ENCODE assay signal across 22 cellular contexts in genomic region chr12:124011435-124012124, GRCh38. TPM values are rescaled to one million over a fixed set of nuclear protein-coding genes. Genes with fewer than 3 reads are reported as not detected.
DNase-seq lines count a peak whose midpoint lies in the region; ATAC-seq, FAIRE-seq and TF ChIP-seq lines count a peak whose summit lies in the region.
"Had no signal": no experiment of that assay in that cellular context is flagged by ENCODE, and none has a peak within 500 bp of the region (broad histone marks: within the 10 kb centered on the region; RNA-seq: fewer than 3 reads in every experiment).

No MANE protein-coding gene starts in this region.

- FAIRE-seq in HepG2 (lab: Jason Lieb, UNC), result no peak
- FAIRE-seq: A549, D721Med, G401.6, GM12891, GM19239 had no signal

- H3K79me2 ChIP-seq in HepG2 (ENCODE audit: insufficient read depth, low read length), result peaks cover 2% of the 10 kb centered on the region

- in situ Hi-C loops in HepG2 (cut with HindIII; ENCODE audit: extremely low pct_ligation_motif_present, low pct_unique_long_range_greater_than_20kb), result no loop called here

- H3K27ac ChIP-seq in liver (ENCODE audit: low read depth in 1 of 2, low read length in 2 of 2), result no peak overlapping the region
- no peak overlapping the region for H3K27ac ChIP-seq in HepG2 (ENCODE audit: extremely low read length, insufficient read depth, low read length)
- H3K27ac ChIP-seq in coronary artery, result no peak overlapping the region
- H3K27ac ChIP-seq: 22Rv1; A549; BLaER1 treated with 17β-estradiol and CSF1 and Interleukin-3, amounts not matched to agents 10 nM and 100 nM; C4-2B had no signal

- H3K9ac ChIP-seq in liver (ENCODE audit: low read depth in 1 of 2, low read length in 2 of 2), result no peak overlapping the region
- H3K9ac ChIP-seq in HepG2 (ENCODE audit: insufficient read depth, low read depth, low read length), result no peak overlapping the region
- H3K9ac ChIP-seq: BLaER1 treated with 17β-estradiol and CSF1 and Interleukin-3, amounts not matched to agents 10 nM and 100 nM had no signal

- TF ChIP-seq RAD21 in liver (IDR thresholded peaks at IDR 0.05) (peak in 1 of 2 donors; percentile 8), HepG2 (CRISPR knock-in tag; IDR thresholded peaks at IDR 0.05) (no peak)

- H3K4me1 ChIP-seq in liver (ENCODE audit: control insufficient read depth in 4 of 4, insufficient read depth in 4 of 4, low read length in 3 of 4) (peaks cover 0 to 24% (median 18%) of the 10 kb centered on the region in 4 donors), HepG2 (ENCODE audit: insufficient read depth, low read length) (no peaks in the 10 kb centered on the region)
- H3K4me1 ChIP-seq: A549, Caco-2 had no signal

- DNase-seq in HepG2 (ENCODE audit: low spot score), result no peak
- DNase-seq in coronary artery (ENCODE audit: low spot score), result peak; percentile 54
- DNase-seq in left lobe of liver (ENCODE audit: low spot score), result peak; percentile 58
- no peak for DNase-seq in SIG-M5 treated with dmso at 0.1 percent for 504 hours (lab: John Stamatoyannopoulos, UW; ENCODE audit: unreplicated experiment)
- DNase-seq: AML-193; Caco-2; Calu3; CD4-positive, alpha-beta T cell; CD8-positive, alpha-beta T cell; DMS79 treated with DMSO at 0.1 percent for 48 hours; GF-D8 had no signal

- POLR2A ChIA-PET in HepG2 (lab: Yijun Ruan, JAX), result no interaction called here

- H3K9me3 ChIP-seq in liver (ENCODE audit: control insufficient read depth in 4 of 4, low read length in 3 of 4) (no peaks in the 10 kb centered on the region), HepG2 (ENCODE audit: low read length) (no peaks in the 10 kb centered on the region)
- H3K9me3 ChIP-seq: A549; BLaER1 treated with 17β-estradiol and CSF1 and Interleukin-3, amounts not matched to agents 10 nM and 100 nM; Caco-2 had no signal

- no peak overlapping the region for H3K4me2 ChIP-seq in HepG2 (ENCODE audit: low read depth, low read length)
- H3K4me2 ChIP-seq: A549; BLaER1 treated with 17β-estradiol and CSF1 and Interleukin-3, amounts not matched to agents 10 nM and 100 nM had no signal

- CTCF ChIA-PET in HepG2 (lab: Yijun Ruan, JAX; ENCODE audit: low intra/inter-chr PET ratio, low total read pairs), result no interaction called here

- H3K4me3 ChIP-seq in liver (ENCODE audit: low read depth in 1 of 3, low read length in 3 of 3), result no peak overlapping the region
- no peak overlapping the region for H3K4me3 ChIP-seq in HepG2 (replicated peaks in 1 of 3; ENCODE audit: insufficient read depth in 1 of 3, low read depth in 2 of 3, low read length in 3 of 3)
- no peak overlapping the region for H3K4me3 ChIP-seq in coronary artery
- H3K4me3 ChIP-seq: A549; BLaER1 treated with 17β-estradiol and CSF1 and Interleukin-3, amounts not matched to agents 10 nM and 100 nM had no signal

- intact Hi-C loops in HepG2 (cut with micrococcal nuclease; ENCODE audit: unreplicated experiment), result no loop called here

- H3K27me3 ChIP-seq in liver (ENCODE audit: control insufficient read depth in 4 of 4, insufficient read depth in 4 of 4, low read length in 3 of 4) (no peaks in the 10 kb centered on the region), HepG2 (ENCODE audit: control insufficient read depth in 1 of 2, insufficient read depth in 2 of 2, low read length in 2 of 2) (no peaks in the 10 kb centered on the region)
- H3K27me3 ChIP-seq: BLaER1 treated with 17β-estradiol and CSF1 and Interleukin-3, amounts not matched to agents 10 nM and 100 nM had no signal

- H2AFZ ChIP-seq in HepG2 (ENCODE audit: low read length), result no peak overlapping the region

- H4K20me1 ChIP-seq in HepG2 (ENCODE audit: insufficient read depth, low read length), result peaks cover 5% of the 10 kb centered on the region; the same call in 1 of the 2 replicates

- ATAC-seq in HepG2 (no peak), left lobe of liver (peak; percentile 73), GM19023 (IDR thresholded peaks at IDR 0.05; ENCODE audit: unreplicated experiment) (no peak), HG03432 (IDR thresholded peaks at IDR 0.05; ENCODE audit: unreplicated experiment) (no peak)
- ATAC-seq: A549; CD8-positive, alpha-beta T cell had no signal

- H3K36me3 ChIP-seq in liver (ENCODE audit: control insufficient read depth in 4 of 4, insufficient read depth in 3 of 4, low read depth in 1 of 4, low read length in 3 of 4), result peaks cover 5 to 15% (median 11%) of the 10 kb centered on the region in 4 donors
- H3K36me3 ChIP-seq in HepG2 (replicated peaks in 1 of 2; ENCODE audit: control insufficient read depth in 1 of 2, insufficient read depth in 2 of 2, low read length in 2 of 2), result peaks cover 14 to 58% of the 10 kb centered on the region in 2 experiments; a peak in 4 of 5 replicates

- BruUV-seq in HepG2 (replicated peaks; lab: Mats Ljungman, UMichigan), result no TSS peak

- TF ChIP-seq CTCF in liver (IDR thresholded peaks at IDR 0.05; ENCODE audit: low read depth, low read length, missing input control) (no peak), HepG2 (CRISPR knock-in tag; IDR thresholded peaks at IDR 0.05) (no peak), coronary artery (IDR thresholded peaks at IDR 0.05) (no peak)

- TF ChIP-seq EP300 in HepG2 (IDR thresholded peaks at IDR 0.05; ENCODE audit: low read depth in 2 of 2, low read length in 2 of 2) (no peak), HepG2 (CRISPR knock-in tag; IDR thresholded peaks at IDR 0.05; ENCODE audit: borderline replicate concordance) (no peak)

- WGBS in liver, result 42% methylated on average over 8 of the region's 8 CpGs
- WGBS in HepG2 (ENCODE audit: low lambda C conversion rate), result 86% methylated on average over 8 of the region's 8 CpGs

- no peak for TF ChIP-seq POLR2A in HepG2 (IDR thresholded peaks at IDR 0.05; ENCODE audit: insufficient read depth in 1 of 2, low read depth in 2 of 2, low read length in 2 of 2)

TF ChIP-seq in liver, 16 proteins besides CTCF, POLR2A, EP300 and RAD21 (continues in another document):
- TF ChIP-seq HNF4A (conservative IDR thresholded peaks at IDR 0.05), result peak; percentile 51 to 57
- TF ChIP-seq FOXA1 (IDR thresholded peaks at IDR 0.05), result no peak
- TF ChIP-seq EGR1 (IDR thresholded peaks at IDR 0.05; ENCODE audit: low read depth in 2 of 2), result no peak
- TF ChIP-seq SP1 (IDR thresholded peaks at IDR 0.05), result peak; percentile 46

TF ChIP-seq in HepG2, 621 proteins besides CTCF, POLR2A, EP300 and RAD21 (continues in another document):
- no peak for TF ChIP-seq ATM (IDR thresholded peaks at IDR 0.05; ENCODE audit: borderline replicate concordance)
- no peak for TF ChIP-seq HOXA9 (CRISPR knock-in tag; IDR thresholded peaks at IDR 0.05; ENCODE audit: borderline replicate concordance)

RNA-seq across cellular contexts. Expression of gene ZNF664, which starts 38.6 kb away (rescaled TPM):
- 10 to 100 TPM; 25.7 to 40.3 TPM for total RNA-seq in liver
- 10 to 100 TPM in 1 of 2 donors, 1 to 10 TPM in 1; 7.2 to 33.5 TPM for polyA plus RNA-seq in liver
- total RNA-seq in HepG2 (2016; rRNA removed; fragmentation: Illumina TruSeq; extraction: Trizol), result 56.5 and 109 TPM in 2 replicates
- total RNA-seq in HepG2 (2016; cell fraction: cytosol; rRNA removed; fragmentation: Illumina TruSeq; extraction: Trizol; ENCODE audit: low read depth), result 17.1 and 19.6 TPM in 2 replicates
- total RNA-seq in HepG2 (2016; cell fraction: insoluble cytoplasmic fraction; rRNA removed; fragmentation: Illumina TruSeq; extraction: Trizol), result 63.9 and 99.8 TPM in 2 replicates
- total RNA-seq in HepG2 (2016; cell fraction: membrane; rRNA removed; fragmentation: Illumina TruSeq; extraction: Trizol), result 84.3 and 86.0 TPM in 2 replicates
- total RNA-seq in HepG2 (2016; cell fraction: nucleus; rRNA removed; fragmentation: Illumina TruSeq; extraction: Trizol), result 64.5 and 64.7 TPM in 2 replicates
- polyA plus RNA-seq in HepG2 (2011; rRNA removed), result 43.9 and 46.1 TPM in 2 replicates
- polyA plus RNA-seq in HepG2 (2011; cell fraction: cytosol; rRNA removed), result 25.5 and 35.4 TPM in 2 replicates
- polyA plus RNA-seq in HepG2 (2011; cell fraction: nucleus; rRNA removed), result 44.8 and 58.7 TPM in 2 replicates
- polyA plus RNA-seq in HepG2 (2012), result 43.4 and 52.1 TPM in 2 replicates
- 20.6 and 23.0 TPM in 2 replicates for polyA plus RNA-seq in HepG2 (2016; cell fraction: cytosol; fragmentation: Illumina TruSeq; extraction: Trizol; ENCODE audit: low read depth)
- polyA plus RNA-seq in HepG2 (2016; cell fraction: insoluble cytoplasmic fraction; fragmentation: Illumina TruSeq; extraction: Trizol; ENCODE audit: low read depth), result 101 and 102 TPM in 2 replicates
- 67.1 and 72.2 TPM in 2 replicates for polyA plus RNA-seq in HepG2 (2016; cell fraction: membrane; fragmentation: Illumina TruSeq; extraction: Trizol; ENCODE audit: low read depth)
- polyA plus RNA-seq in HepG2 (2016; cell fraction: nucleus; fragmentation: Illumina TruSeq; extraction: Trizol; ENCODE audit: insufficient read depth, low read depth), result 80.2 and 81.9 TPM in 2 replicates
- 36.2 and 75.5 TPM in 2 replicates for polyA minus RNA-seq in HepG2 (2011; rRNA and poly(A)+ RNA removed; ENCODE audit: low replicate concordance)
- 24.4 and 29.4 TPM in 2 replicates for polyA minus RNA-seq in HepG2 (2011; cell fraction: cytosol; rRNA and poly(A)+ RNA removed)
- polyA minus RNA-seq in HepG2 (2011; cell fraction: nucleus; rRNA and poly(A)+ RNA removed), result 53.6 and 59.6 TPM in 2 replicates
- total RNA-seq in left lobe of liver, result 44.5 TPM

RNA-seq across cellular contexts. Expression of gene CCDC92, which starts 38.9 kb away (rescaled TPM):
- total RNA-seq in liver, result 1 to 10 TPM; 2.1 to 6.0 TPM
- polyA plus RNA-seq in liver, result 10 to 100 TPM; 12.6 to 14.6 TPM
- 4.6 and 5.4 TPM in 2 replicates for total RNA-seq in HepG2 (2016; rRNA removed; fragmentation: Illumina TruSeq; extraction: Trizol)
- 6.8 and 8.3 TPM in 2 replicates for total RNA-seq in HepG2 (2016; cell fraction: cytosol; rRNA removed; fragmentation: Illumina TruSeq; extraction: Trizol; ENCODE audit: low read depth)
- total RNA-seq in HepG2 (2016; cell fraction: insoluble cytoplasmic fraction; rRNA removed; fragmentation: Illumina TruSeq; extraction: Trizol), result 3.3 and 3.9 TPM in 2 replicates
- total RNA-seq in HepG2 (2016; cell fraction: membrane; rRNA removed; fragmentation: Illumina TruSeq; extraction: Trizol), result 15.8 and 17.8 TPM in 2 replicates
- 5.2 and 5.7 TPM in 2 replicates for total RNA-seq in HepG2 (2016; cell fraction: nucleus; rRNA removed; fragmentation: Illumina TruSeq; extraction: Trizol)
- polyA plus RNA-seq in HepG2 (2011; rRNA removed), result 14.7 and 17.0 TPM in 2 replicates
- 12.2 and 12.3 TPM in 2 replicates for polyA plus RNA-seq in HepG2 (2011; cell fraction: cytosol; rRNA removed)
- polyA plus RNA-seq in HepG2 (2011; cell fraction: nucleus; rRNA removed), result 19.1 and 22.3 TPM in 2 replicates
- 19.7 and 20.6 TPM in 2 replicates for polyA plus RNA-seq in HepG2 (2012)
- polyA plus RNA-seq in HepG2 (2016; cell fraction: cytosol; fragmentation: Illumina TruSeq; extraction: Trizol; ENCODE audit: low read depth), result 46.0 and 49.0 TPM in 2 replicates
- 12.2 and 19.6 TPM in 2 replicates for polyA plus RNA-seq in HepG2 (2016; cell fraction: insoluble cytoplasmic fraction; fragmentation: Illumina TruSeq; extraction: Trizol; ENCODE audit: low read depth)
- 66.4 and 70.7 TPM in 2 replicates for polyA plus RNA-seq in HepG2 (2016; cell fraction: membrane; fragmentation: Illumina TruSeq; extraction: Trizol; ENCODE audit: low read depth)
- polyA plus RNA-seq in HepG2 (2016; cell fraction: nucleus; fragmentation: Illumina TruSeq; extraction: Trizol; ENCODE audit: insufficient read depth, low read depth), result 21.7 and 23.0 TPM in 2 replicates
- 4.1 and 12.5 TPM in 2 replicates for polyA minus RNA-seq in HepG2 (2011; rRNA and poly(A)+ RNA removed; ENCODE audit: low replicate concordance)
- polyA minus RNA-seq in HepG2 (2011; cell fraction: cytosol; rRNA and poly(A)+ RNA removed), result 4.6 and 5.2 TPM in 2 replicates
- polyA minus RNA-seq in HepG2 (2011; cell fraction: nucleus; rRNA and poly(A)+ RNA removed), result 14.3 and 19.6 TPM in 2 replicates
- total RNA-seq in left lobe of liver, result 21.2 TPM

Comparison
In these comparisons a context has a peak if more than half of its experiments do, and no peak if none do; other contexts are left out.
1. DNase-seq: peak in coronary artery (single experiment) and left lobe of liver (single experiment); none in HepG2 (single experiment) and SIG-M5 treated with dmso at 0.1 percent for 504 hours (single experiment).